8 cellular contexts compared by ENCODE assay signal in the genomic region with DNA sequence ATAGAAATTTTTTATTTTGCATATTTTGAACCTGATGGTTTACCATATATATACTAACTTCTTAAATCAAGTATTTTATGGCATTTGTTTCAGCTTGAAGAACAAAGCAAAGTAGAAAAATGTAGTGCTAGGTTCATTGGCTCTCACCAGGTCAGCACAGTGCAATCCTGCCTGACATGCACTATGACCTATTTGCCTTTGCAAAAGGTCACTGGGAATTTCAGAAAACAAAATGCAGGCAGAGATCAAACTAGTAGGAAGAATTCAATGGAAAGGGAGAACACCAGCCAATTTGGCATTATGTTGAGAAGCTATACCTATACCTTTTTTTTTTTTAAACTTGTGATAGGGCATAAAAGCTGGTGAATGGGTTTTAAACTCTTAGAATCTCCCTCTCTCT.
"Had no signal": no experiment of that assay in that cellular context is flagged by ENCODE, and none has a peak within 500 bp of the region (broad histone marks: within the 10 kb centered on the region; RNA-seq: fewer than 3 reads in every experiment).

No MANE protein-coding gene starts in this region.

- DNase-seq: GDM1, GF-D8 had no signal

- ATAC-seq: GM12878 had no signal

- H3K4me3 ChIP-seq: GM12878 had no signal

- FAIRE-seq: G401.6, GM12878, GM12891, GM12892, GM18507, GM19239 had no signal
